ENCODE assay signal across 26 cellular contexts in genomic region chrX:30892591-30892990, GRCh38. TPM values are rescaled to one million over a fixed set of nuclear protein-coding genes. Genes with fewer than 3 reads are reported as not detected.
DNase-seq lines count a peak whose midpoint lies in the region; ATAC-seq and TF ChIP-seq lines count a peak whose summit lies in the region.
"Had no signal": no experiment of that assay in that cellular context is flagged by ENCODE, and none has a peak within 500 bp of the region (broad histone marks: within the 10 kb centered on the region; RNA-seq: fewer than 3 reads in every experiment).

No MANE protein-coding gene starts in this region.

- H3K27ac ChIP-seq in left lung (no peak overlapping the region), testis (no peak overlapping the region)
- H3K27ac ChIP-seq: adrenal gland, BLaER1, psoas muscle, upper lobe of left lung had no signal

- intact Hi-C loops in left lung (cut with DNase I) (no loop called here), testis (cut with DNase I; ENCODE audit: low total_unique reads) (no loop called here)

- H3K36me3 ChIP-seq in left lung (no peaks in the 10 kb centered on the region), testis (ENCODE audit: low read depth, missing control alignments) (no peaks in the 10 kb centered on the region)
- H3K36me3 ChIP-seq: adrenal gland, BLaER1, HAP-1, upper lobe of left lung had no signal

- H3K4me3 ChIP-seq in left lung (no peak overlapping the region), testis (no peak overlapping the region)
- H3K4me3 ChIP-seq: adrenal gland, BLaER1, body of pancreas, HAP-1, psoas muscle, upper lobe of left lung had no signal

- WGBS in testis, 2 donors: 57 to 80% methylated on average over 1 of the region's 1 CpG

- ATAC-seq in esophagus mucosa (peak; percentile 62), left lung (peak; percentile 30)
- ATAC-seq: body of pancreas, natural killer cell, psoas muscle had no signal

- DNase-seq in DMS53 treated with DMSO at 0.1 percent for 48 hours (lab: John Stamatoyannopoulos, UW; ENCODE audit: unreplicated experiment) (peak; percentile 43), LoVo (ENCODE audit: low spot score) (peak; percentile 24), left lung (no peak), Ammon's horn (ENCODE audit: low spot score) (no peak), AML-193 (lab: John Stamatoyannopoulos, UW) (no peak), testis (no peak), hippocampal formation (lab: John Stamatoyannopoulos, UW) (no peak)
- DNase-seq: ACHN; activated CD4-positive, alpha-beta T cell treated with anti-CD3 and anti-CD28 coated beads, Interleukin-2, amount 50 U/mL, for 48 hours; activated CD4-positive, CD25-positive, alpha-beta regulatory T cell treated with anti-CD3 and anti-CD28 coated beads, Interleukin-2, amount 50 U/mL, for 72 hours; activated naive CD4-positive, alpha-beta T cell treated with anti-CD3 and anti-CD28 coated beads for 36 hours; adrenal gland; kidney; natural killer cell; NCI-H1694; NCI-H2171; NCI-H524 treated with DMSO at 0.1 percent for 48 hours; nucleus accumbens; psoas muscle; Right ventricle myocardium superior; stimulated activated CD4-positive, alpha-beta T cell treated with anti-CD3 and anti-CD28 coated beads, Interleukin-4, amount 100 ng/mL, for 4 hours had no signal

- no peaks in the 10 kb centered on the region for H3K27me3 ChIP-seq in left lung
- no peaks in the 10 kb centered on the region for H3K27me3 ChIP-seq in testis
- H3K27me3 ChIP-seq: BLaER1, body of pancreas, upper lobe of left lung had no signal

- H3K9me3 ChIP-seq in left lung (no peaks in the 10 kb centered on the region), testis (no peaks in the 10 kb centered on the region)
- H3K9me3 ChIP-seq: adrenal gland, body of pancreas, HAP-1, psoas muscle, upper lobe of left lung had no signal

- H3K4me1 ChIP-seq in left lung (no peaks in the 10 kb centered on the region), testis (no peaks in the 10 kb centered on the region)
- H3K4me1 ChIP-seq: adrenal gland had no signal

- TF ChIP-seq CTCF in left lung (IDR thresholded peaks at IDR 0.05) (no peak), testis (IDR thresholded peaks at IDR 0.05) (no peak)

- no peak for TF ChIP-seq POLR2A in testis (IDR thresholded peaks at IDR 0.05)

RNA-seq across cellular contexts. Expression of gene TAB3, which starts 3.5 kb away (rescaled TPM):
- total RNA-seq in esophagus mucosa: 17.5 TPM
- total RNA-seq in left lung: 10 to 100 TPM; 14.8 to 20.6 TPM
- total RNA-seq in testis: 100 to 1,000 TPM; 166 to 181 TPM
- polyA plus RNA-seq in testis (ENCODE audit: insufficient read depth, low read depth, low replicate concordance): 33.0 TPM

Comparison
In these comparisons a context has a peak if more than half of its experiments do, and no peak if none do; other contexts are left out.
1. DNase-seq: peak in DMS53 treated with DMSO at 0.1 percent for 48 hours (single experiment) and LoVo (single experiment); none in left lung (0 of 2), Ammon's horn (single experiment), AML-193 (0 of 2), testis (single experiment) and hippocampal formation (0 of 2).